Comparison of ENCODE assay signal across 26 cellular contexts in genomic region chr3:170397579-170398177, GRCh38. TPM values are rescaled to one million over a fixed set of nuclear protein-coding genes. Genes with fewer than 3 reads are reported as not detected.
"Had no signal": no experiment of that assay in that cellular context is flagged by ENCODE, and none has a peak within 500 bp of the region (broad histone marks: within the 10 kb centered on the region; RNA-seq: fewer than 3 reads in every experiment).

No MANE protein-coding gene starts in this region.

- H3K36me3 ChIP-seq: colonic mucosa, vagina had no signal

- H3K27ac Mint-ChIP-seq: activated CD8-positive, alpha-beta T cell treated with anti-CD3 and anti-CD28 coated beads for 36 hours; activated naive CD8-positive, alpha-beta T cell treated with anti-CD3 and anti-CD28 coated beads, Interleukin-2, amount 50 U/mL, for 24 hours; activated T-helper 2 cell treated with anti-CD3 and anti-CD28 coated beads, Interferon-gamma antibody, Interleukin-2, Interleukin-4, amounts not matched to agents 10 μg/mL and 5 μg/mL and 100 μg/mL, durations not matched to agents 14 hours and 24 hours and 36 hours; type B pancreatic cell had no signal

- H3K4me3 ChIP-seq: colonic mucosa, gastroesophageal sphincter, left lung, lung, skin epidermis, vagina had no signal

- H3K27me3 Mint-ChIP-seq: activated CD8-positive, alpha-beta T cell treated with anti-CD3 and anti-CD28 coated beads for 36 hours; activated naive CD4-positive, alpha-beta T cell treated with anti-CD3 and anti-CD28 coated beads, Interleukin-2, amount 50 U/mL, for 24 hours; activated naive CD8-positive, alpha-beta T cell treated with anti-CD3 and anti-CD28 coated beads, Interleukin-2, amount 50 U/mL, for 24 hours; naive thymus-derived CD8-positive, alpha-beta T cell; type B pancreatic cell had no signal

- H3K4me1 Mint-ChIP-seq: activated naive CD4-positive, alpha-beta T cell treated with anti-CD3 and anti-CD28 coated beads, Interleukin-2, amount 50 U/mL, for 24 hours; activated naive CD8-positive, alpha-beta T cell treated with anti-CD3 and anti-CD28 coated beads, Interleukin-2, amount 50 U/mL, for 24 hours; immature natural killer cell had no signal

- H3K9me3 ChIP-seq: colonic mucosa, gastroesophageal sphincter, left lung, vagina had no signal

- H3K9me3 Mint-ChIP-seq: activated CD8-positive, alpha-beta T cell treated with anti-CD3 and anti-CD28 coated beads for 36 hours; activated naive CD4-positive, alpha-beta T cell treated with anti-CD3 and anti-CD28 coated beads, Interleukin-2, amount 50 U/mL, for 24 hours; activated naive CD8-positive, alpha-beta T cell treated with anti-CD3 and anti-CD28 coated beads, Interleukin-2, amount 50 U/mL, for 24 hours; activated T-helper 2 cell treated with anti-CD3 and anti-CD28 coated beads, Interferon-gamma antibody, Interleukin-2, Interleukin-4, amounts not matched to agents 10 μg/mL and 5 μg/mL and 100 μg/mL, durations not matched to agents 14 hours and 24 hours and 36 hours; immature natural killer cell; type B pancreatic cell had no signal

- ATAC-seq: activated CD8-positive, alpha-beta T cell treated with anti-CD3 and anti-CD28 coated beads for 36 hours; activated naive CD8-positive, alpha-beta T cell treated with anti-CD3 and anti-CD28 coated beads, Interleukin-2, amount 50 U/mL, for 24 hours; gastroesophageal sphincter; left lung; naive thymus-derived CD8-positive, alpha-beta T cell; sciatic nerve; SK-N-SH treated with all-trans-retinoic acid at 6 μM for 48 hours; stimulated activated naive CD8-positive, alpha-beta T cell treated with anti-CD3 and anti-CD28 coated beads, Interleukin-15, Interleukin-2, amounts not matched to agents 100 U/mL and 50 U/mL, for 24 hours had no signal

- DNase-seq: activated CD4-positive, alpha-beta T cell treated with anti-CD3 and anti-CD28 coated beads, Interleukin-2, amount 50 U/mL, for 1 hour; activated CD8-positive, alpha-beta T cell treated with anti-CD3 and anti-CD28 coated beads for 36 hours; activated naive CD8-positive, alpha-beta T cell treated with anti-CD3 and anti-CD28 coated beads, Interleukin-2, amount 50 U/mL, for 24 hours; activated T-cell treated with anti-CD3 and anti-CD28 coated beads, Interleukin-2, amount 50 U/mL, for 48 hours; colonic mucosa; effector memory CD4-positive, alpha-beta T cell; erythroblast; hippocampal formation; immature natural killer cell; left lung; mesendoderm; naive thymus-derived CD8-positive, alpha-beta T cell; stimulated activated CD4-positive, alpha-beta T cell treated with anti-CD3 and anti-CD28 coated beads, Interleukin-12 subunit alpha, Interleukin-12 subunit beta, amount 100 ng/mL, for 4 hours; stimulated activated CD4-positive, alpha-beta T cell treated with anti-CD3 and anti-CD28 coated beads, Interleukin-4, amount 100 ng/mL, for 1 hour; stimulated activated naive CD8-positive, alpha-beta T cell treated with anti-CD3 and anti-CD28 coated beads, Interleukin-15, Interleukin-2, amounts not matched to agents 100 U/mL and 50 U/mL, for 24 hours; T-helper 2 cell had no signal

- H3K27me3 ChIP-seq: colonic mucosa, gastroesophageal sphincter, left lung, vagina had no signal

- H3K4me1 ChIP-seq: colonic mucosa, gastroesophageal sphincter, left lung, vagina had no signal

- H3K36me3 Mint-ChIP-seq: type B pancreatic cell had no signal

- FAIRE-seq: bronchial epithelial cell had no signal

- H3K27ac ChIP-seq: colonic mucosa, gastroesophageal sphincter, left lung, skin epidermis, vagina had no signal

- H3K4me3 Mint-ChIP-seq: activated CD8-positive, alpha-beta T cell treated with anti-CD3 and anti-CD28 coated beads for 36 hours; activated naive CD4-positive, alpha-beta T cell treated with anti-CD3 and anti-CD28 coated beads, Interleukin-2, amount 50 U/mL, for 24 hours; activated naive CD8-positive, alpha-beta T cell treated with anti-CD3 and anti-CD28 coated beads, Interleukin-2, amount 50 U/mL, for 24 hours; immature natural killer cell; naive thymus-derived CD8-positive, alpha-beta T cell; type B pancreatic cell had no signal

RNA-seq across cellular contexts. Expression of gene CLDN11, which starts 21.0 kb away (rescaled TPM):
- total RNA-seq: activated CD8-positive, alpha-beta T cell treated with anti-CD3 and anti-CD28 coated beads for 36 hours had no signal
- polyA plus RNA-seq: immature natural killer cell; naive thymus-derived CD8-positive, alpha-beta T cell had no signal
